19 cellular contexts compared by ENCODE assay signal in genomic region chr1:98306517-98307089, GRCh38.
"Had no signal": no experiment of that assay in that cellular context is flagged by ENCODE, and none has a peak within 500 bp of the region (broad histone marks: within the 10 kb centered on the region; RNA-seq: fewer than 3 reads in every experiment).

No MANE protein-coding gene starts in this region.

- H3K4me1 ChIP-seq: heart right ventricle, prostate gland, transverse colon, uterus had no signal

- H3K9me3 ChIP-seq: neutrophil, ovary, prostate gland, transverse colon, uterus had no signal

- H3K27me3 ChIP-seq: heart right ventricle, neutrophil, ovary, transverse colon, uterus had no signal

- ATAC-seq: heart right ventricle; left lobe of liver; stimulated activated naive B cell treated with anti-CD40 and anti-IgM and Interleukin-4, amounts not matched to agents 10 μg/mL and 1 μg/mL and 100 μg/mL, for 72 hours; WTC11 had no signal

- H3K36me3 ChIP-seq: heart right ventricle, neutrophil, ovary, prostate gland, transverse colon, uterus had no signal

- FAIRE-seq: bronchial epithelial cell had no signal

- H3K27ac ChIP-seq: heart right ventricle, neutrophil, ovary, prostate gland, transverse colon, uterus had no signal

- DNase-seq: activated CD4-positive, alpha-beta T cell treated with anti-CD3 and anti-CD28 coated beads, Interleukin-2, amount 50 U/mL, for 4 hours; activated naive CD4-positive, alpha-beta T cell treated with Interleukin-2 at 50 U/mL for 16 hours; activated naive CD8-positive, alpha-beta T cell treated with anti-CD3 and anti-CD28 coated beads for 36 hours; activated T-cell treated with anti-CD3 and anti-CD28 coated beads, Interleukin-2, amount 50 U/mL, for 48 hours; cerebellar nuclear complex; cortex of kidney; heart right ventricle; ovary; stimulated activated CD4-positive, alpha-beta T cell treated with anti-CD3 and anti-CD28 coated beads, Interleukin-2, amount 100 ng/mL, for 48 hours; stimulated activated CD8-positive, alpha-beta memory T cell treated with anti-CD3 and anti-CD28 coated beads, Interleukin-4, amount 100 ng/mL, for 48 hours; stimulated activated naive B cell treated with anti-CD40 and anti-IgM and Interleukin-4, amounts not matched to agents 10 μg/mL and 1 μg/mL and 100 μg/mL, for 72 hours; transverse colon; uterus had no signal

- H3K4me3 ChIP-seq: heart right ventricle, lung, ovary, prostate gland, transverse colon, uterus had no signal
